In the genomic region with DNA sequence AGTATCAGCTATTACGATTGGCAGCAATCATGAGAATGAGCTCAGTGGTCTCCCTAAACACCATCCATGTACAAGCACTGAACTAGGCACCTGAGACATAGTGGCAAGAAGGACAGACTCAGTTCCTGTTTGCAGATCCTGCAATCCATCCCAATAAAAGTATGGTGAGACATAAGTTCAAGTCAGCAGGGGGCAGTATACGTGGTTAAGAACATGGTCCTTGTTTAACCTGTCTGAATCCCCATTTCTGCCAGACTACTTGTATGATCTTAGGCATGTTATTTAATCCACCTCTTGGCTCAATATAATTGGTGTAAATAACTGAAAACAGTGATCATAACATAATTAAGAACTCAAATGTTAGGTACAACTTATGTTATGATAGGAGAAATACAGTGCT, we compare ENCODE assay signal across 10 cellular contexts. TPM values are rescaled to one million over a fixed set of nuclear protein-coding genes. Genes with fewer than 3 reads are reported as not detected.
DNase-seq lines count a peak whose midpoint lies in the region; ATAC-seq and TF ChIP-seq lines count a peak whose summit lies in the region.
"Had no signal": no experiment of that assay in that cellular context is flagged by ENCODE, and none has a peak within 500 bp of the region (broad histone marks: within the 10 kb centered on the region; RNA-seq: fewer than 3 reads in every experiment).

No MANE protein-coding gene starts in this region.

- peaks cover 14% of the 10 kb centered on the region for H3K36me3 ChIP-seq in OCI-LY7 (ENCODE audit: insufficient read depth, low read length)
- H3K36me3 ChIP-seq: pancreas had no signal

- H3K79me2 ChIP-seq in OCI-LY7 (ENCODE audit: insufficient read depth, low read depth, low read length), result no peaks in the 10 kb centered on the region

- CTCF ChIA-PET in OCI-LY7 (lab: Charles Lee; ENCODE audit: unreplicated experiment), result no interaction called here

- intact Hi-C loops in OCI-LY7 (cut with micrococcal nuclease; ENCODE audit: unreplicated experiment), result no loop called here

- peak; percentile 30 for TF ChIP-seq CTCF in GM13977 (IDR thresholded peaks at IDR 0.05; ENCODE audit: extremely low read depth, insufficient read depth, missing control alignments)
- TF ChIP-seq CTCF in OCI-LY7 (conservative IDR thresholded peaks at IDR 0.05; ENCODE audit: low read length), result peak; percentile 72
- TF ChIP-seq CTCF in fibroblast of the aortic adventitia (IDR thresholded peaks at IDR 0.05; ENCODE audit: insufficient read depth, low read length), result peak; percentile 32

- POLR2A ChIA-PET in OCI-LY7 (lab: Charles Lee), result interaction anchor here (0.6 kb wide), 1 partner anchor 25 kb away, joined by 3 read pairs; no protein-coding TSS in a partner anchor

- H3K27ac ChIP-seq in OCI-LY7 (ENCODE audit: low read depth, low read length, poor library complexity, severe bottlenecking), result no peak overlapping the region
- H3K27ac ChIP-seq: pancreas had no signal

- no peaks in the 10 kb centered on the region for H3K4me1 ChIP-seq in OCI-LY7 (ENCODE audit: insufficient read depth, low read length, poor library complexity, severe bottlenecking)
- H3K4me1 ChIP-seq: pancreas had no signal

- H3K4me3 ChIP-seq in OCI-LY7 (ENCODE audit: low read depth, low read length, poor library complexity, severe bottlenecking), result no peak overlapping the region
- H3K4me3 ChIP-seq in fibroblast of the aortic adventitia (ENCODE audit: low read depth, low read length), result no peak overlapping the region
- H3K4me3 ChIP-seq: pancreas had no signal

- no peak overlapping the region for H2AFZ ChIP-seq in OCI-LY7 (ENCODE audit: low read length)

- in situ Hi-C loops in GM13977 (cut with MboI; ENCODE audit: low pct_unique_long_range_greater_than_20kb, low sequenced_read_pairs, unreplicated experiment), result loop anchor here (25.0 kb wide), 1 partner anchor 279 kb away; no protein-coding TSS in a partner anchor

- no TSS peak for BruUV-seq in OCI-LY7 (replicated peaks; lab: Mats Ljungman, UMichigan)

- no peaks in the 10 kb centered on the region for H3K9me3 ChIP-seq in OCI-LY7 (ENCODE audit: low read length)
- H3K9me3 ChIP-seq: pancreas had no signal

- DNase-seq in AG08395 (ENCODE audit: low spot score) (peak; percentile 8), GM13977 (ENCODE audit: low spot score) (no peak), OCI-LY7 (ENCODE audit: low spot score) (peak; percentile 43), fibroblast of the aortic adventitia (ENCODE audit: low read depth) (peak; percentile 27), NCI-H1436 (lab: John Stamatoyannopoulos, UW) (no peak)
- DNase-seq: activated gamma-delta T cell treated with Interleukin-2 at 50 U/mL for 16 hours, pancreas had no signal

- ATAC-seq in GM18858 (IDR thresholded peaks at IDR 0.05; ENCODE audit: unreplicated experiment) (no peak), GM21825 (IDR thresholded peaks at IDR 0.05; ENCODE audit: unreplicated experiment) (no peak), HG03159 (IDR thresholded peaks at IDR 0.05; ENCODE audit: unreplicated experiment) (no peak)
- ATAC-seq: pancreas had no signal

- no peaks in the 10 kb centered on the region for H4K20me1 ChIP-seq in OCI-LY7 (ENCODE audit: insufficient read depth, low read length)

- H3K4me2 ChIP-seq in OCI-LY7 (ENCODE audit: low read length), result no peak overlapping the region

- H3K9me2 ChIP-seq in OCI-LY7 (ENCODE audit: insufficient read depth, low read length), result no peaks in the 10 kb centered on the region

RNA-seq across cellular contexts. Expression of gene PNISR, which starts 33.2 kb away (rescaled TPM):
- 163 and 169 TPM in 2 replicates for total RNA-seq in OCI-LY7 (2014; rRNA removed; shearing (Covaris generic))
- 176 and 201 TPM in 2 replicates for total RNA-seq in OCI-LY7 (2022)
- 60.4 and 69.4 TPM in 2 replicates for total RNA-seq in fibroblast of the aortic adventitia (ENCODE audit: low replicate concordance)

RNA-seq across cellular contexts. Expression of gene USP45, which starts 56.9 kb away (rescaled TPM):
- total RNA-seq in OCI-LY7 (2014; rRNA removed; shearing (Covaris generic)), result 8.5 and 9.4 TPM in 2 replicates
- 14.1 and 16.9 TPM in 2 replicates for total RNA-seq in OCI-LY7 (2022)
- total RNA-seq in fibroblast of the aortic adventitia (ENCODE audit: low replicate concordance), result 23.7 and 24.2 TPM in 2 replicates

Comparison
In these comparisons a context has a peak if more than half of its experiments do, and no peak if none do; other contexts are left out.
1. DNase-seq: peak in AG08395 (single experiment), OCI-LY7 (single experiment) and fibroblast of the aortic adventitia (single experiment); none in GM13977 (single experiment) and NCI-H1436 (single experiment).
2. Peak in every context shown above with its lines, with median percentiles within 50 percentile points of each other: CTCF ChIP-seq.